ENCODE assay signal across 20 cellular contexts in genomic region chr7:148973256-148973655, GRCh38.
"Had no signal": no experiment of that assay in that cellular context is flagged by ENCODE, and none has a peak within 500 bp of the region (broad histone marks: within the 10 kb centered on the region; RNA-seq: fewer than 3 reads in every experiment).

No MANE protein-coding gene starts in this region.

- H3K27ac ChIP-seq: brain microvascular endothelial cell, colonic mucosa, dorsolateral prefrontal cortex, prostate gland, transverse colon, WERI-Rb-1 had no signal

- H3K9me3 ChIP-seq: colonic mucosa, prostate gland, transverse colon had no signal

- H3K9me3 Mint-ChIP-seq: activated CD4-positive, alpha-beta T cell treated with anti-CD3 and anti-CD28 coated beads, Interleukin-2, amount 10 ng/mL, durations not matched to agents 7 days and 5 days; activated naive CD4-positive, alpha-beta T cell treated with anti-CD3 and anti-CD28 coated beads, Interleukin-2, amount 50 U/mL, for 24 hours; activated T-helper 1 cell treated with anti-CD3 and anti-CD28 coated beads, Interleukin-12 subunit alpha, Interleukin-12 subunit beta, Interleukin-2, Interleukin-4 antibody, amounts not matched to agents 30 ng/mL and 10 ng/mL and 1 ng/mL, durations not matched to agents 14 hours and 24 hours and 36 hours; central memory CD8-positive, alpha-beta T cell; memory B cell; natural killer cell treated with Interleukin-12 subunit alpha and Interleukin-12 subunit beta and Interleukin-15 and Interleukin-18, amount 100 ng/mL, for 72 hours; stimulated activated effector memory CD8-positive, alpha-beta T cell treated with anti-CD3 and anti-CD28 coated beads, Interleukin-12 subunit alpha, Interleukin-12 subunit beta, amount 100 ng/mL, for 72 hours; T-helper 2 cell treated with Interferon-gamma antibody and Interleukin-4, amounts not matched to agents 5 μg/mL and 100 μg/mL, for 36 hours had no signal

- H3K27ac Mint-ChIP-seq: activated CD4-positive, alpha-beta T cell treated with anti-CD3 and anti-CD28 coated beads, Interleukin-2, amount 10 ng/mL, durations not matched to agents 7 days and 5 days; activated CD8-positive, alpha-beta T cell treated with anti-CD3 and anti-CD28 coated beads, Interleukin-2, amount 10 ng/mL, durations not matched to agents 7 days and 5 days; activated naive CD4-positive, alpha-beta T cell treated with anti-CD3 and anti-CD28 coated beads, Interleukin-2, amount 50 U/mL, for 24 hours; activated T-helper 1 cell treated with anti-CD3 and anti-CD28 coated beads, Interleukin-12 subunit alpha, Interleukin-12 subunit beta, Interleukin-2, Interleukin-4 antibody, amounts not matched to agents 30 ng/mL and 10 ng/mL and 1 ng/mL, durations not matched to agents 14 hours and 24 hours and 36 hours; memory B cell; natural killer cell treated with Interleukin-12 subunit alpha and Interleukin-12 subunit beta and Interleukin-15 and Interleukin-18, amount 100 ng/mL, for 72 hours; stimulated activated effector memory CD8-positive, alpha-beta T cell treated with anti-CD3 and anti-CD28 coated beads, Interleukin-12 subunit alpha, Interleukin-12 subunit beta, amount 100 ng/mL, for 72 hours; T-helper 2 cell treated with Interferon-gamma antibody and Interleukin-4, amounts not matched to agents 5 μg/mL and 100 μg/mL, for 36 hours had no signal

- H3K4me1 Mint-ChIP-seq: central memory CD8-positive, alpha-beta T cell; stimulated activated effector memory CD8-positive, alpha-beta T cell treated with anti-CD3 and anti-CD28 coated beads, Interleukin-12 subunit alpha, Interleukin-12 subunit beta, amount 100 ng/mL, for 72 hours had no signal

- H3K4me3 Mint-ChIP-seq: activated CD4-positive, alpha-beta T cell treated with anti-CD3 and anti-CD28 coated beads, Interleukin-2, amount 10 ng/mL, durations not matched to agents 7 days and 5 days; activated CD8-positive, alpha-beta T cell treated with anti-CD3 and anti-CD28 coated beads, Interleukin-2, amount 10 ng/mL, durations not matched to agents 7 days and 5 days; activated naive CD4-positive, alpha-beta T cell treated with anti-CD3 and anti-CD28 coated beads, Interleukin-2, amount 50 U/mL, for 24 hours; activated T-helper 1 cell treated with anti-CD3 and anti-CD28 coated beads, Interleukin-12 subunit alpha, Interleukin-12 subunit beta, Interleukin-2, Interleukin-4 antibody, amounts not matched to agents 30 ng/mL and 10 ng/mL and 1 ng/mL, durations not matched to agents 14 hours and 24 hours and 36 hours; central memory CD8-positive, alpha-beta T cell; memory B cell; natural killer cell treated with Interleukin-12 subunit alpha and Interleukin-12 subunit beta and Interleukin-15 and Interleukin-18, amount 100 ng/mL, for 72 hours; stimulated activated effector memory CD8-positive, alpha-beta T cell treated with anti-CD3 and anti-CD28 coated beads, Interleukin-12 subunit alpha, Interleukin-12 subunit beta, amount 100 ng/mL, for 72 hours; T-helper 2 cell treated with Interferon-gamma antibody and Interleukin-4, amounts not matched to agents 5 μg/mL and 100 μg/mL, for 36 hours had no signal

- H3K36me3 ChIP-seq: brain microvascular endothelial cell, colonic mucosa, prostate gland, transverse colon, WERI-Rb-1 had no signal

- H3K4me1 ChIP-seq: colonic mucosa, prostate gland, transverse colon had no signal

- ATAC-seq: activated CD8-positive, alpha-beta T cell treated with anti-CD3 and anti-CD28 coated beads, Interleukin-2, amount 10 ng/mL, durations not matched to agents 7 days and 5 days; left colon; natural killer cell treated with Interleukin-12 subunit alpha and Interleukin-12 subunit beta and Interleukin-15 and Interleukin-18, amount 100 ng/mL, for 72 hours; stimulated activated effector memory CD8-positive, alpha-beta T cell treated with anti-CD3 and anti-CD28 coated beads, Interleukin-12 subunit alpha, Interleukin-12 subunit beta, amount 100 ng/mL, for 72 hours had no signal

- DNase-seq: activated CD4-positive, alpha-beta T cell treated with anti-CD3 and anti-CD28 coated beads, Interleukin-2, amount 10 ng/mL, durations not matched to agents 7 days and 5 days; activated CD4-positive, CD25-positive, alpha-beta regulatory T cell treated with anti-CD3 and anti-CD28 coated beads, Interleukin-2, amount 50 U/mL, for 72 hours; activated CD8-positive, alpha-beta T cell treated with anti-CD3 and anti-CD28 coated beads, Interleukin-2, amount 10 ng/mL, durations not matched to agents 7 days and 5 days; activated gamma-delta T cell treated with Interleukin-2 at 50 U/mL for 16 hours; aorta; brain microvascular endothelial cell; colonic mucosa; left colon; stimulated activated CD4-positive, alpha-beta T cell treated with anti-CD3 and anti-CD28 coated beads, Interleukin-2, amount 100 ng/mL, for 24 hours; transverse colon; WERI-Rb-1 had no signal

- H3K36me3 Mint-ChIP-seq: memory B cell; natural killer cell treated with Interleukin-12 subunit alpha and Interleukin-12 subunit beta and Interleukin-15 and Interleukin-18, amount 100 ng/mL, for 72 hours; stimulated activated effector memory CD8-positive, alpha-beta T cell treated with anti-CD3 and anti-CD28 coated beads, Interleukin-12 subunit alpha, Interleukin-12 subunit beta, amount 100 ng/mL, for 72 hours had no signal

- H3K27me3 Mint-ChIP-seq: activated CD4-positive, alpha-beta T cell treated with anti-CD3 and anti-CD28 coated beads, Interleukin-2, amount 10 ng/mL, durations not matched to agents 7 days and 5 days; activated naive CD4-positive, alpha-beta T cell treated with anti-CD3 and anti-CD28 coated beads, Interleukin-2, amount 50 U/mL, for 24 hours; central memory CD8-positive, alpha-beta T cell had no signal

- H3K4me3 ChIP-seq: colonic mucosa, dorsolateral prefrontal cortex, prostate gland, transverse colon had no signal

- H3K27me3 ChIP-seq: brain microvascular endothelial cell, colonic mucosa, dorsolateral prefrontal cortex, transverse colon had no signal
